23 cellular contexts compared by ENCODE assay signal in the genomic region with DNA sequence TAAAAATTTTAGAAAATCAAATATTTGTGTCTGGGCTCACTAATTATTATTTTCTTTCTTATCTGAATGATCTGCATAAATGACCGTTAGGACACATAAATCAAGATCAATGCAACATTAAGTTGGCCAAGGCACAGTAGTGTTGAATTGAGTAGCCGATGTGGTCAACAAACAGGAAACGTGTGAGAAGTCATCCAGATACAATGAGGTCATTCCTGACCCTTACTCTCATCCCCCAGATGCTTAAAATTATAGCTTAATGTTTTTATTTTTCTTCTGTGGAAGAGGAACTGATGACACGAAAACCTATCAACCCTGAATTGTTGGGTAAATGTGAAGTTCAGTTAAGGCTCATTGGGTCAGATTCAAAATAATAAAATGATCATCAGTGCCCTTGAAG.
A peak's percentile ranks its signal among the peaks of the same experiment; 100 is the strongest.
DNase-seq lines count a peak whose midpoint lies in the region; ATAC-seq, FAIRE-seq and TF ChIP-seq lines count a peak whose summit lies in the region.
"Had no signal": no experiment of that assay in that cellular context is flagged by ENCODE, and none has a peak within 500 bp of the region (broad histone marks: within the 10 kb centered on the region; RNA-seq: fewer than 3 reads in every experiment).

No MANE protein-coding gene starts in this region.

- H3K4me2 ChIP-seq in OCI-LY7 (ENCODE audit: low read length) = no peak overlapping the region
- no peak overlapping the region for H3K4me2 ChIP-seq in endothelial cell of umbilical vein (ENCODE audit: insufficient read depth, low read length)
- H3K4me2 ChIP-seq: BLaER1 had no signal

- H3K36me3 ChIP-seq in OCI-LY7 (ENCODE audit: insufficient read depth, low read length) (no peaks in the 10 kb centered on the region), endothelial cell of umbilical vein (ENCODE audit: control insufficient read depth in 2 of 2, extremely low read depth in 1 of 2, insufficient read depth in 2 of 2, low read length in 2 of 2) (no peaks in the 10 kb centered on the region), pancreas (no peaks in the 10 kb centered on the region)
- H3K36me3 ChIP-seq: BLaER1 had no signal

- H3K27me3 ChIP-seq in endothelial cell of umbilical vein (ENCODE audit: control insufficient read depth in 2 of 2, insufficient read depth in 2 of 2, low read length in 2 of 2) = no peaks in the 10 kb centered on the region
- no peaks in the 10 kb centered on the region for H3K27me3 ChIP-seq in pancreas
- H3K27me3 ChIP-seq: BLaER1 had no signal

- H3K79me2 ChIP-seq in OCI-LY7 (ENCODE audit: insufficient read depth, low read depth, low read length) (no peaks in the 10 kb centered on the region), endothelial cell of umbilical vein (ENCODE audit: control insufficient read depth, insufficient read depth, low read length) (no peaks in the 10 kb centered on the region)

- H2AFZ ChIP-seq in OCI-LY7 (ENCODE audit: low read length) = 0 out of 2 replicates have a peak overlapping the region, but pooled peaks have one; percentile 14
- H2AFZ ChIP-seq in endothelial cell of umbilical vein (ENCODE audit: low read depth, low read length) = no peak overlapping the region

- intact Hi-C loops in OCI-LY7 (cut with micrococcal nuclease; ENCODE audit: unreplicated experiment) (no loop called here), endothelial cell of umbilical vein (cut with micrococcal nuclease) (no loop called here), lower leg skin (cut with DNase I; ENCODE audit: low total_unique reads) (no loop called here), pancreas (cut with DNase I) (no loop called here)

- POLR2A ChIA-PET in OCI-LY7 (lab: Charles Lee) (interaction anchor here (0.9 to 2.3 kb wide), 4 partner anchors 14 to 347 kb away, joined by 3 to 11 read pairs (median 4); no protein-coding TSS in a partner anchor), endothelial cell of umbilical vein (lab: Charles Lee) (no interaction called here)

- H3K9me2 ChIP-seq in OCI-LY7 (ENCODE audit: insufficient read depth, low read length) = no peaks in the 10 kb centered on the region

- H4K20me1 ChIP-seq in OCI-LY7 (ENCODE audit: insufficient read depth, low read length) (no peaks in the 10 kb centered on the region), endothelial cell of umbilical vein (replicated peaks; ENCODE audit: control insufficient read depth, extremely low read depth, insufficient read depth, low read length) (no peaks in the 10 kb centered on the region)
- H4K20me1 ChIP-seq: BLaER1 had no signal

- TF ChIP-seq POLR2A in endothelial cell of umbilical vein (IDR thresholded peaks at IDR 0.05; ENCODE audit: low read depth, low read length) (no peak), lower leg skin (IDR thresholded peaks at IDR 0.05) (no peak)

- FAIRE-seq in endothelial cell of umbilical vein (lab: Jason Lieb, UNC) = no peak
- no peak for FAIRE-seq in pancreas (lab: Jason Lieb, UNC)
- FAIRE-seq: A204.1, D721Med, GM18507 had no signal

- no peak for TF ChIP-seq CTCF in OCI-LY7 (conservative IDR thresholded peaks at IDR 0.05; ENCODE audit: low read length)
- TF ChIP-seq CTCF in endothelial cell of umbilical vein (IDR thresholded peaks at IDR 0.05; ENCODE audit: extremely low read depth in 1 of 2, insufficient read depth in 1 of 2, low read depth in 1 of 2, low read length in 2 of 2) = no peak
- TF ChIP-seq CTCF in lower leg skin (IDR thresholded peaks at IDR 0.05) = no peak
- no peak for TF ChIP-seq CTCF in pancreas (IDR thresholded peaks at IDR 0.05)

- H3K9ac ChIP-seq in endothelial cell of umbilical vein (replicated peaks; ENCODE audit: extremely low read depth, insufficient read depth, low read length) = no peak overlapping the region
- H3K9ac ChIP-seq: BLaER1 had no signal

- ATAC-seq in pancreas = no peak
- ATAC-seq: CD8-positive, alpha-beta T cell had no signal

- H3K9me3 ChIP-seq in OCI-LY7 (ENCODE audit: low read length) (no peaks in the 10 kb centered on the region), endothelial cell of umbilical vein (replicated peaks; ENCODE audit: control insufficient read depth, insufficient read depth, low read length) (no peaks in the 10 kb centered on the region), pancreas (no peaks in the 10 kb centered on the region)
- H3K9me3 ChIP-seq: BLaER1 had no signal

- no TSS peak for BruUV-seq in OCI-LY7 (replicated peaks; lab: Mats Ljungman, UMichigan)
- BruUV-seq in endothelial cell of umbilical vein (replicated peaks; lab: Mats Ljungman, UMichigan) = no TSS peak

- H3K27ac ChIP-seq in OCI-LY7 (ENCODE audit: low read depth, low read length, poor library complexity, severe bottlenecking) (no peak overlapping the region), endothelial cell of umbilical vein (ENCODE audit: insufficient read depth, low read depth, low read length) (no peak overlapping the region), pancreas (no peak overlapping the region)
- H3K27ac ChIP-seq: 22Rv1, BLaER1, C4-2B had no signal

- no peaks in the 10 kb centered on the region for H3K9me1 ChIP-seq in endothelial cell of umbilical vein (replicated peaks; ENCODE audit: control insufficient read depth, extremely low read depth, insufficient read depth, low read length)

- 77 to 86% methylated on average over 4 of the region's 4 CpGs for WGBS in lower leg skin, 2 donors
- 48 to 60% methylated on average over 4 of the region's 4 CpGs for WGBS in pancreas, 2 donors

- CTCF ChIA-PET in OCI-LY7 (lab: Charles Lee; ENCODE audit: unreplicated experiment) = no interaction called here
- CTCF ChIA-PET in endothelial cell of umbilical vein (lab: Charles Lee) = interaction anchor here (0.7 to 1.8 kb wide), 2 partner anchors 23 to 192 kb away, joined by 3 to 4 read pairs; no protein-coding TSS in a partner anchor

- DNase-seq in ELR (ENCODE audit: low read depth) (peak; percentile 17), HT1080 (ENCODE audit: low read depth) (peak; percentile 38), OCI-LY7 (ENCODE audit: low spot score) (no peak), endothelial cell of umbilical vein (ENCODE audit: low read depth, low spot score) (peak; percentile 17), NCI-H2107 treated with DMSO at 0.1 percent for 48 hours (lab: John Stamatoyannopoulos, UW; ENCODE audit: unreplicated experiment) (no peak), lower leg skin (ENCODE audit: low spot score in 2 of 2) (no peak), pancreas (no peak), midbrain (lab: John Stamatoyannopoulos, UW) (no peak)
- DNase-seq: CD4-positive, CD25-positive, alpha-beta regulatory T cell; CD8-positive, alpha-beta T cell; DMS 273 treated with DMSO at 0.1 percent for 48 hours; DMS79; EL; GF-D8; GOT3; H7; HCEC 1CT had no signal

- peaks cover 28% of the 10 kb centered on the region for H3K4me1 ChIP-seq in OCI-LY7 (ENCODE audit: insufficient read depth, low read length, poor library complexity, severe bottlenecking)
- peaks cover 12% of the 10 kb centered on the region for H3K4me1 ChIP-seq in endothelial cell of umbilical vein (ENCODE audit: control insufficient read depth, extremely low read depth, insufficient read depth, low read length)
- no peaks in the 10 kb centered on the region for H3K4me1 ChIP-seq in pancreas
- H3K4me1 ChIP-seq: BLaER1 had no signal

- no peak overlapping the region for H3K4me3 ChIP-seq in OCI-LY7 (ENCODE audit: low read depth, low read length, poor library complexity, severe bottlenecking)
- H3K4me3 ChIP-seq in endothelial cell of umbilical vein (replicated peaks in 1 of 3; ENCODE audit: insufficient read depth in 1 of 3, low read depth in 1 of 3, low read length in 3 of 3) = no peak overlapping the region
- H3K4me3 ChIP-seq in lower leg skin (ENCODE audit: low read depth, poor library complexity, severe bottlenecking) = no peak overlapping the region
- H3K4me3 ChIP-seq in pancreas = no peak overlapping the region
- H3K4me3 ChIP-seq: BLaER1 had no signal

- dilution Hi-C loops in endothelial cell of umbilical vein (cut with MboI; ENCODE audit: extremely low pct_ligation_motif_present, low sequenced_read_pairs) = no loop called here

TF ChIP-seq in endothelial cell of umbilical vein, 7 proteins besides CTCF, POLR2A, EP300 and RAD21:
- TF ChIP-seq JUN (IDR thresholded peaks at IDR 0.05; ENCODE audit: borderline replicate concordance, insufficient read depth, insufficient read length, low read depth) (peak; percentile 37), POLR2AphosphoS5 (IDR thresholded peaks at IDR 0.05; ENCODE audit: insufficient read depth, low read depth, low read length) (no peak), MYC (IDR thresholded peaks at IDR 0.05; ENCODE audit: low read depth, low read length) (no peak)
TF ChIP-seq in endothelial cell of umbilical vein: peak in this region for 1.

Comparison
In these comparisons a context has a peak if more than half of its experiments do, and no peak if none do; other contexts are left out.
1. DNase-seq: peak in ELR (single experiment), HT1080 (single experiment) and endothelial cell of umbilical vein (single experiment); none in OCI-LY7 (single experiment), NCI-H2107 treated with DMSO at 0.1 percent for 48 hours (single experiment), lower leg skin (0 of 2), pancreas (0 of 6) and midbrain (single experiment).